Comparison of ENCODE assay signal across 8 cellular contexts in the genomic region with DNA sequence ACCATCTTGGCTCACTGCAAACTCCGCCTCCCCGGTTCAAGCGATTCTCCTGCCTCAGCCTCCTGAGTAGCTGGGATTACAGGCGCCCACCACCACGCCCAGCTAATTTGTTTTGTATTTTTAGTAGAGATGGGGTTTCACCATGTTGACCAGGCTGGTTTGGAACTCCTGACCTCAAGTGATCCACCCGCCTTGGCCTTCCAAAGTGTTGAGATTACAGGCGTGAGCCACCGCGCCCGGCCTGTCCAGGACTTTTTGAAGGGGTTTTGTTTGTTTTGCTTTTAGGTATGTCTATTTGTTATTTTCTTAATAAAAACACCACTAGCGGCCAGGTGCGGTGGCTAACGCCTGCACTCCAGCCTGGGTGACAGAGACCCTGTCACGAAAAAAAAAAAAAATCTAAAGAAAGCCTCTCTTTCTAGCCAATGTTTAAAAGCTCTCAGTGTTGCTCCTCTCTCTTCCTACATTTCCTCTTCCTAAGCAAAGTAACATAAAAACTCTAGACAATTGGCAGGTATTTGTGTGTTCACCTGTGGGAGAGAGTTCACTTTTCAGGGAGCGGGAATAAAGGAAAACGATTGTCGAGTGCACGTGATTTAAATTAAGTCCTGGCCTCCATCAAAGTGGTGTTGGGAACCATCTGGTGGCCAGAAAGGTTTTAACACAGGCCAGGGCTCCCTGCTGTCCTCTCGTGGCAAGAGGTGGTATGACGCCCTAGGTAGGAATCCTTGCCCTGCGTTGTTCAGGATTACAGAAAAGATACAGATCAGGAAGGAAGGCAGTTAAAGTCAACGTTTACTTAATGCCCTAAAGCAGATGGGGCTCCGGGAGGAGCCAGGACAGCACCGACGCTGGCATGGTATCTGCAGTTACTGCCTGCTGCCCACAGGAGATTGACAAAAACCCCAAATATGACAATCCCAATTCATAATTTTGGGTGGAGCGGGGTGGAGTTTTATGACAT. TPM values are rescaled to one million over a fixed set of nuclear protein-coding genes. Genes with fewer than 3 reads are reported as not detected.
A peak's percentile ranks its signal among the peaks of the same experiment; 100 is the strongest.
DNase-seq lines count a peak whose midpoint lies in the region; ATAC-seq, FAIRE-seq and TF ChIP-seq lines count a peak whose summit lies in the region.

No MANE protein-coding gene starts in this region.

- no peak overlapping the region for H3K4me3 Mint-ChIP-seq in central memory CD8-positive, alpha-beta T cell

- TF ChIP-seq CTCF in BJ (IDR thresholded peaks at IDR 0.05; ENCODE audit: insufficient read depth, low read depth, low read length), result peak; percentile 100

- peaks cover 6% of the 10 kb centered on the region for H3K4me1 Mint-ChIP-seq in central memory CD8-positive, alpha-beta T cell

- CTCF ChIA-PET in BJ (lab: Yijun Ruan, JAX), result interaction anchor here (0.6 to 8.6 kb wide), 25 partner anchors 8 to 145 kb away, joined by 3 to 92 read pairs (median 4); a partner anchor contains a TSS

- ATAC-seq in HG03439 (IDR thresholded peaks at IDR 0.05; ENCODE audit: unreplicated experiment), result peak; percentile 95
- peak; percentile 87 for ATAC-seq in central memory CD8-positive, alpha-beta T cell (replicated peaks; ENCODE audit: extremely low read depth, poor library complexity, severe bottlenecking)

- FAIRE-seq in GM19239 (lab: Jason Lieb, UNC), result peak; percentile 98

- peaks cover 2% of the 10 kb centered on the region for H3K36me3 Mint-ChIP-seq in central memory CD8-positive, alpha-beta T cell (ENCODE audit: insufficient read depth)

- peak overlapping the region; percentile 66 for H3K27ac Mint-ChIP-seq in central memory CD8-positive, alpha-beta T cell (ENCODE audit: low read depth)

- peaks cover 34% of the 10 kb centered on the region for H3K27me3 Mint-ChIP-seq in central memory CD8-positive, alpha-beta T cell

- H3K36me3 ChIP-seq in BJ (ENCODE audit: control insufficient read depth, insufficient read depth, low read length), result no peaks in the 10 kb centered on the region

- H3K27me3 ChIP-seq in BJ (ENCODE audit: control insufficient read depth, insufficient read depth, low read length), result no peaks in the 10 kb centered on the region

- DNase-seq in BJ (ENCODE audit: low read depth) (no peak), GM19239 (ENCODE audit: insufficient read length, low spot score) (peak; percentile 43), NCI-H446 treated with DMSO at 0.1 percent for 48 hours (lab: John Stamatoyannopoulos, UW) (peak; percentile 65), kidney tubule cell (ENCODE audit: low spot score) (peak; percentile 89)
- peak; percentile 67 for DNase-seq in activated CD4-positive, CD25-positive, alpha-beta regulatory T cell treated with anti-CD3 and anti-CD28 coated beads, Interleukin-2, amount 50 U/mL, for 16 hours (ENCODE audit: low read depth, low spot score)
- peak; percentile 73 to 82 for DNase-seq in central memory CD8-positive, alpha-beta T cell (ENCODE audit: low spot score in 2 of 2)
- peak; percentile 84 for DNase-seq in stimulated activated CD4-positive, alpha-beta T cell treated with anti-CD3 and anti-CD28 coated beads, Interleukin-4, amount 100 ng/mL, for 1 hour

- no peak overlapping the region for H3K4me3 ChIP-seq in BJ (ENCODE audit: low read depth, low read length)

- POLR2A ChIA-PET in BJ (lab: Charles Lee), result no interaction called here

- H3K9me3 Mint-ChIP-seq in central memory CD8-positive, alpha-beta T cell, result no peaks in the 10 kb centered on the region

RNA-seq across cellular contexts. Expression of a gene that starts 36.2 kb away (rescaled TPM):
- polyA plus RNA-seq in BJ (2011; rRNA removed), result 6.7 and 10.2 TPM in 2 replicates
- polyA minus RNA-seq in BJ (2011; rRNA and poly(A)+ RNA removed), result 3.7 and 4.9 TPM in 2 replicates

RNA-seq across cellular contexts. Expression of a gene that starts 58.6 kb away (rescaled TPM):
- 229 and 284 TPM in 2 replicates for polyA plus RNA-seq in BJ (2011; rRNA removed)
- 214 and 257 TPM in 2 replicates for polyA minus RNA-seq in BJ (2011; rRNA and poly(A)+ RNA removed)
